In the genomic region with DNA sequence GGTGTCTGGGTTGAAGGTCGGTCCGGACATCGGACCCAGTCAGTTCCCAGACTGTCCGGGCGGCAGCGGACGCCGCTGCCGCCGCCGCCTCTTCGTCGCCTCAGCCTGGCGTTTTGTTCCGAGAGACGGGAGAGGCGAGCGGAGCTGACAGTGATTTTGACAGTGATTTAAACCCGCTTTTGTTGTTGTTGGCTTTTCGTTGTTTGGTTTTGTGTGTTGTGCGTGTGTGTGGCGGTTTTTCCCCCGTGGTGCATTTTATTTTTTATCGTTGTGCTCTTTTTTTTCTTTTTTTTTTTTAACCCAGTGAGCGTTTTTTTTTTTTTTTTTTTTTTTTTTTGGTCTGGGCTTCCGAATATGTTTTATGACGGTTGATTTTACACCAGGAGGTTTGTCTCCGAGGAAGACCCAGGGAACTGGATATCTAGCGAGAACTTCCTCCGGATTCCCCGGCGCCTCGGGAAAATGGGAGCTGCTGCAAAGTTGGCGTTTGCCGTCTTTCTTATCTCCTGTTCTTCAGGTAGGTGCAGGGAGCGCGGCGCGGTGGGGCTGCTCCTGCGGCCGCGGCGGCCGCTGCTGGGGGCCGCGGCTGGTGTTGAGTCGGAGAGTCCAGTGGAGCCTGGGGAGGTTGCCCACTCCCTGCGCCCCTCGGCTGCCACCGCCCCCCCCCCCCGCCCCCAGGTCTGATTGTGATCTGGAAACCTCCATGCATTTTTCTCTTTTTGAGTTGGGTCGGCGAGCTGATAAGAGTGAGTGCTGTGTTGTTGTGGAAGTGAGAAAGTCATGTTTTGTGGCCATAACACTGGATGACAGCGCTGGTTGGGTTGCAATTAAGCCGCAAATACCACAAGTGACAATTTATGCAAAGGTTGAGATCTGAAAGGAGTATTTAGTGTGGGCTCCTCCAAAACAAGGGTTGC, we compare ENCODE assay signal across 8 cellular contexts. TPM values are rescaled to one million over a fixed set of nuclear protein-coding genes. Genes with fewer than 3 reads are reported as not detected.
DNase-seq lines count a peak whose midpoint lies in the region; ATAC-seq, FAIRE-seq and TF ChIP-seq lines count a peak whose summit lies in the region.

Gene ACVR2A, plus strand, starts transcription at position 339 of the 917 bp plus-strand sequence. Its CDS starts 124 bp downstream, at position 463.

- dilution Hi-C loops in IMR-90 (cut with HindIII; ENCODE audit: low sequenced_read_pairs, unreplicated experiment): no loop called here

- H3K23ac ChIP-seq in IMR-90 (ENCODE audit: low read depth, low read length): peak within 1 kb of the TSS; percentile 95

- peak within 1 kb of the TSS; percentile 87 for H3K18ac ChIP-seq in IMR-90 (ENCODE audit: low read depth, low read length)

- no peak for TF ChIP-seq EP300 in K562 (IDR thresholded peaks at IDR 0.05; ENCODE audit: low read length)
- TF ChIP-seq EP300 in sigmoid colon (IDR thresholded peaks at IDR 0.05): no peak

- no peak within 1 kb of the TSS for H2BK15ac ChIP-seq in IMR-90 (ENCODE audit: low read depth, low read length)

- H3K79me2 ChIP-seq in K562 (ENCODE audit: control insufficient read depth, insufficient read depth, low read length): no peaks in the 10 kb centered on the region

- H4K8ac ChIP-seq in IMR-90 (ENCODE audit: low read depth in 2 of 2, low read length in 2 of 2): peak within 1 kb of the TSS; percentile 10 to 82; a peak in 2 of 4 replicates

- peaks cover 6% of the 10 kb centered on the region; the same call in 1 of the 2 replicates for H4K20me1 ChIP-seq in IMR-90 (ENCODE audit: insufficient read depth, low read length)
- no peaks in the 10 kb centered on the region for H4K20me1 ChIP-seq in K562 (replicated peaks; ENCODE audit: control insufficient read depth, insufficient read depth, low read length)

- H4K5ac ChIP-seq in IMR-90 (ENCODE audit: low read depth, low read length): peak within 1 kb of the TSS; percentile 36; the same call in 1 of the 2 replicates

- BruUV-seq in IMR-90 (replicated peaks; lab: Mats Ljungman, UMichigan): TSS peak; percentile 75
- no TSS peak for BruUV-seq in K562 (replicated peaks; lab: Mats Ljungman, UMichigan)

- H3K14ac ChIP-seq in IMR-90 (replicated peaks; ENCODE audit: low read depth, low read length): peak within 1 kb of the TSS; percentile 91

- H2AK9ac ChIP-seq in IMR-90 (replicated peaks; ENCODE audit: low read depth, low read length, poor library complexity): peak within 1 kb of the TSS; percentile 8

- TF ChIP-seq POLR2A in IMR-90 (IDR thresholded peaks at IDR 0.05; ENCODE audit: low read depth, low read length) (no peak), K562 (conservative IDR thresholded peaks at IDR 0.05) (no peak), sigmoid colon (IDR thresholded peaks at IDR 0.05) (no peak)

- H3K9ac ChIP-seq in ES-I3 (ENCODE audit: low read depth, low read length): peak within 1 kb of the TSS; percentile 93
- peak within 1 kb of the TSS; percentile 94 for H3K9ac ChIP-seq in IMR-90 (ENCODE audit: low read depth, low read length)
- peak within 1 kb of the TSS; percentile 69 to 91 for H3K9ac ChIP-seq in K562 (ENCODE audit: insufficient read depth in 1 of 2, low read depth in 2 of 2, low read length in 2 of 2)
- H3K9ac ChIP-seq in iPS-15b (ENCODE audit: low read depth, low read length): peak within 1 kb of the TSS; percentile 94

- peak; percentile 77 for FAIRE-seq in K562 (lab: Jason Lieb, UNC)

- in situ Hi-C loops in IMR-90 (cut with MboI; ENCODE audit: low sequenced_read_pairs) (no loop called here), K562 (cut with MboI) (no loop called here)

- peaks cover 15 to 23% of the 10 kb centered on the region in 2 experiments for H3K79me1 ChIP-seq in IMR-90 (ENCODE audit: low read depth in 1 of 2, low read length in 2 of 2)

- POLR2A ChIA-PET in IMR-90 (lab: Charles Lee; ENCODE audit: unreplicated experiment): no interaction called here
- POLR2A ChIA-PET in K562 (lab: Yijun Ruan, JAX): interaction anchor here (0.6 to 1.1 kb wide), 3 partner anchors 10 to 960 kb away, joined by 3 read pairs; partner anchors contain the start of gene ORC4

- H3K27ac ChIP-seq in IMR-90 (ENCODE audit: insufficient read depth, low read length) (peak within 1 kb of the TSS; percentile 93), K562 (ENCODE audit: extremely low read depth, low read depth, low read length) (peak within 1 kb of the TSS; percentile 72), sigmoid colon (peak within 1 kb of the TSS; percentile 95 to 99 (median 98))

- H3K9me1 ChIP-seq in IMR-90 (ENCODE audit: insufficient read depth, low read length): no peaks in the 10 kb centered on the region
- H3K9me1 ChIP-seq in K562 (ENCODE audit: control insufficient read depth, insufficient read depth, low read length): no peaks in the 10 kb centered on the region

- TF ChIP-seq RAD21 in IMR-90 (IDR thresholded peaks at IDR 0.05; ENCODE audit: low read length): no peak
- no peak for TF ChIP-seq RAD21 in K562 (CRISPR knock-in tag; conservative IDR thresholded peaks at IDR 0.05 in 1 of 2, IDR thresholded peaks at IDR 0.05 in 1 of 2)

- ATAC-seq in GM21723 (IDR thresholded peaks at IDR 0.05; ENCODE audit: unreplicated experiment): peak; percentile 43
- ATAC-seq in IMR-90 (ENCODE audit: low read depth): peak; percentile 44
- peak; percentile 77 for ATAC-seq in K562

- TF ChIP-seq CTCF in IMR-90 (conservative IDR thresholded peaks at IDR 0.05; ENCODE audit: low read depth, low read length) (no peak), K562 (IDR thresholded peaks at IDR 0.05 in 2 of 3, conservative IDR thresholded peaks at IDR 0.05 in 1 of 3; ENCODE audit: insufficient read depth in 2 of 3, low read depth in 1 of 3, low read length in 3 of 3) (no peak), sigmoid colon (IDR thresholded peaks at IDR 0.05) (no peak)

- DNase-seq in IMR-90 (peak; percentile 28), T-helper 1 cell (peak in 4 of 5 donors; percentile 13 to 52 (median 26)), K562 (ENCODE audit: extremely low read depth in 1 of 4, low spot score in 3 of 4) (peak; percentile 19 to 68 (median 34)), sigmoid colon (peak; percentile 69), NCI-H1048 (lab: John Stamatoyannopoulos, UW) (no peak)

- peak within 1 kb of the TSS; percentile 84 for H3K4ac ChIP-seq in IMR-90 (ENCODE audit: low read depth, low read length)

- H3K36me3 ChIP-seq in ES-I3 (ENCODE audit: insufficient read depth, low read length) (no peaks in the 10 kb centered on the region), IMR-90 (ENCODE audit: control insufficient read depth, insufficient read depth, low read length) (no peaks in the 10 kb centered on the region), K562 (ENCODE audit: control insufficient read depth, insufficient read depth, low read length) (no peaks in the 10 kb centered on the region), iPS-15b (ENCODE audit: control insufficient read depth, insufficient read depth, low read length) (no peaks in the 10 kb centered on the region), sigmoid colon (no peaks in the 10 kb centered on the region)

- peak within 1 kb of the TSS; percentile 90 for H3K4me2 ChIP-seq in IMR-90 (ENCODE audit: low read depth, low read length)
- peak within 1 kb of the TSS; percentile 76 for H3K4me2 ChIP-seq in K562 (ENCODE audit: insufficient read depth, low read length)

- peak within 1 kb of the TSS; percentile 80 for H2BK120ac ChIP-seq in IMR-90 (ENCODE audit: low read depth, low read length)

- H3K27me3 ChIP-seq in IMR-90 (ENCODE audit: control insufficient read depth, insufficient read depth, low read length): no peaks in the 10 kb centered on the region
- H3K27me3 ChIP-seq in K562 (ENCODE audit: control insufficient read depth in 2 of 2, insufficient read depth in 2 of 2, low read length in 2 of 2): no peaks in the 10 kb centered on the region
- peaks cover 26% of the 10 kb centered on the region for H3K27me3 ChIP-seq in iPS-15b (ENCODE audit: control insufficient read depth, insufficient read depth, low read length)
- H3K27me3 ChIP-seq in sigmoid colon: no peaks in the 10 kb centered on the region

- H3K9me3 ChIP-seq in ES-I3 (ENCODE audit: control insufficient read depth, insufficient read depth, low read length) (no peaks in the 10 kb centered on the region; the same call in 1 of the 2 replicates), IMR-90 (ENCODE audit: control insufficient read depth, insufficient read depth, low read length) (no peaks in the 10 kb centered on the region), K562 (replicated peaks; ENCODE audit: control insufficient read depth, insufficient read depth, low read depth, low read length) (no peaks in the 10 kb centered on the region), iPS-15b (ENCODE audit: control insufficient read depth, insufficient read depth, low read length) (no peaks in the 10 kb centered on the region), sigmoid colon (no peaks in the 10 kb centered on the region)

- H2AFZ ChIP-seq in IMR-90 (replicated peaks; ENCODE audit: low read length, poor library complexity): peak within 1 kb of the TSS; percentile 98
- peak within 1 kb of the TSS; percentile 93 for H2AFZ ChIP-seq in K562 (ENCODE audit: low read depth, low read length)

- H3K4me3 ChIP-seq in IMR-90 (ENCODE audit: insufficient read depth, low read depth, low read length) (peak within 1 kb of the TSS; percentile 96), K562 (peak within 1 kb of the TSS; percentile 69), iPS-15b (ENCODE audit: low read depth, low read length) (peak within 1 kb of the TSS; percentile 67), sigmoid colon (peak within 1 kb of the TSS; percentile 79 to 87 (median 80))

- H4K91ac ChIP-seq in IMR-90 (ENCODE audit: insufficient read depth, low read depth, low read length): peak within 1 kb of the TSS; percentile 38

- H2BK5ac ChIP-seq in IMR-90 (ENCODE audit: low read depth, low read length, poor library complexity, severe bottlenecking): peak within 1 kb of the TSS; percentile 67

- CTCF ChIA-PET in IMR-90 (lab: Yijun Ruan, JAX) (interaction anchor here (0.7 kb wide), 1 partner anchor 66 kb away, joined by 3 read pairs; no protein-coding TSS in a partner anchor), K562 (lab: Yijun Ruan, JAX; ENCODE audit: low intra/inter-chr PET ratio) (interaction anchor here (0.6 kb wide), 1 partner anchor 418 kb away, joined by 3 read pairs; no protein-coding TSS in a partner anchor)

- WGBS in IMR-90 (ENCODE audit: extremely low coverage in 2 of 2, insufficient read length in 1 of 2), 2 experiments: no CpG with 5 or more reads among the region's 55 CpGs
- under 1% methylated on average over 32 of the region's 55 CpGs for WGBS in K562 (ENCODE audit: insufficient coverage, low coverage, missing lambda C conversion rate)
- WGBS in sigmoid colon, 2 donors: 0 to 1% methylated on average over 54 of the region's 55 CpGs

- peak within 1 kb of the TSS; percentile 80 for H3K56ac ChIP-seq in IMR-90 (ENCODE audit: extremely low read depth, insufficient read depth, low read length)

- intact Hi-C loops in IMR-90 (cut with micrococcal nuclease) (loop anchor here (2.0 to 5.0 kb wide), 3 partner anchors 66 to 793 kb away; no protein-coding TSS in a partner anchor), K562 (cut with micrococcal nuclease) (loop anchor here (5.0 kb wide), 1 partner anchor 177 kb away; the partner anchor contains the start of genes MBD5 and ORC4), sigmoid colon (cut with DNase I) (loop anchor here (5.0 to 10.0 kb wide), 4 partner anchors 42 to 800 kb away; partner anchors contain the start of gene EPC2)

- H3K4me1 ChIP-seq in ES-I3 (ENCODE audit: insufficient read depth, low read length) (peaks cover 6% of the 10 kb centered on the region), IMR-90 (ENCODE audit: control insufficient read depth, insufficient read depth, low read length) (peaks cover 3% of the 10 kb centered on the region; the same call in 1 of the 2 replicates), K562 (replicated peaks in 1 of 2; ENCODE audit: control insufficient read depth in 2 of 2, insufficient read depth in 2 of 2, low read length in 2 of 2) (peaks cover 5 to 19% of the 10 kb centered on the region in 2 experiments; a peak in 4 of 5 replicates), iPS-15b (ENCODE audit: control insufficient read depth, insufficient read depth, low read length) (peaks cover 8% of the 10 kb centered on the region), sigmoid colon (peaks cover 0 to 42% (median 24%) of the 10 kb centered on the region in 4 donors)

- no peak within 1 kb of the TSS for H2AK5ac ChIP-seq in IMR-90 (ENCODE audit: low read depth, low read length)

- H2BK20ac ChIP-seq in IMR-90 (ENCODE audit: low read depth, low read length): no peak within 1 kb of the TSS

RNA-seq across cellular contexts. Expression of gene ACVR2A, which starts in this region (rescaled TPM):
- 6.8 and 11.1 TPM in 2 replicates for total RNA-seq in IMR-90 (2012; rRNA removed)
- 1.7 and 1.8 TPM in 2 replicates for polyA plus RNA-seq in IMR-90 (2012; rRNA removed)
- polyA plus RNA-seq in IMR-90 (2012; cell fraction: cytosol; rRNA removed): 0.17 and 0.27 TPM in 2 replicates
- 0.50 and 6.1 TPM in 2 replicates for polyA plus RNA-seq in IMR-90 (2012; cell fraction: nucleus; rRNA removed; ENCODE audit: low replicate concordance)
- total RNA-seq in K562 (2011; cell fraction: chromatin; rRNA removed; ENCODE audit: low replicate concordance): 2.5 and 7.3 TPM in 2 replicates
- 0.67 and 1.6 TPM in 2 replicates for total RNA-seq in K562 (2011; cell fraction: nucleolus; rRNA removed)
- 2.3 and 4.0 TPM in 2 replicates for total RNA-seq in K562 (2011; cell fraction: nucleoplasm; rRNA removed)
- 1.2 and 2.0 TPM in 2 replicates for total RNA-seq in K562 (2014; rRNA removed)
- total RNA-seq in K562 (2014; rRNA removed; fragmentation: Illumina TruSeq; extraction: Trizol): 3.0 and 3.1 TPM in 2 replicates
- total RNA-seq in K562 (2015; rRNA removed; fragmentation: Illumina TruSeq; extraction: Trizol): 2.8 and 3.9 TPM in 2 replicates
- total RNA-seq in K562 (2021): 2.4 and 2.7 TPM in 2 replicates
- polyA plus RNA-seq in K562 (2011; rRNA removed): 0.84 and 1.2 TPM in 2 replicates
- polyA plus RNA-seq in K562 (2011; cell fraction: cytosol; rRNA removed): 0.22 and 0.50 TPM in 2 replicates
- 1.4 and 1.8 TPM in 2 replicates for polyA plus RNA-seq in K562 (2011; cell fraction: nucleus; rRNA removed)
- polyA plus RNA-seq in K562 (2012): 1.4 and 4.8 TPM in 2 replicates
- polyA plus RNA-seq in K562 (2014; fragmentation: Illumina TruSeq; extraction: Trizol): 1.1 and 1.8 TPM in 2 replicates
- polyA plus RNA-seq in K562 (2014; fragmentation: Nextera tagmentation; extraction: Ambion mirVana): 1 to 10 TPM; 3.4 to 3.9 TPM
- polyA plus RNA-seq in K562 (2014; rRNA removed): 0.82 and 1.3 TPM in 2 replicates
- polyA minus RNA-seq in K562 (2011; rRNA and poly(A)+ RNA removed): 4.3 and 4.6 TPM in 2 replicates
- polyA minus RNA-seq in K562 (2011; cell fraction: cytosol; rRNA and poly(A)+ RNA removed): 1.5 and 4.3 TPM in 2 replicates
- 1.8 and 3.2 TPM in 2 replicates for polyA minus RNA-seq in K562 (2011; cell fraction: nucleus; rRNA and poly(A)+ RNA removed)
- 10 to 100 TPM; 28.2 to 54.4 (median 45.2) TPM for total RNA-seq in sigmoid colon
- 1 to 10 TPM; 2.1 to 5.9 (median 2.4) TPM for polyA plus RNA-seq in sigmoid colon
